ENCODE assay signal across 1 cellular context in the genomic region with DNA sequence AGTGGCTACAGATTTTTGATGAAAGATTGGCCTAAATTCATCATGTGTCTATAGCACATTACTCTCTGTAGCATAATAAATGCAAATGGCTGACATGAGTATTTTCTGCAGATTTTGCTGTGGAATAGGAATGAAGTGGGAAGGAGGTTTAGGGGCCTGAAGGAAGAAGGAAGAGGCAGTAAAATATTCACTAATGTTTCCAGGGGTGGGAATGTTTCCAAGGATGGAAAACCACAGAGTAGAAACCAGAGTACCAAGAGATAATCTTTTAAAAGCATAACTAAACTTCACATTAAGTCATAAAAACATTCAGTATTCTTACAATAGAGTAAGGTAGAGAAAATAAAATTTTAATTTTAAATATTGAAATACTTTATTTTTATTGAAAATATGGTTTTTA.
A peak's percentile ranks its signal among the peaks of the same experiment; 100 is the strongest.
TF ChIP-seq lines count a peak whose summit lies in the region.

No MANE protein-coding gene starts in this region.

TF ChIP-seq in SK-N-SH, 30 proteins besides CTCF, POLR2A, EP300 and RAD21 (continued from another document):
- TF ChIP-seq, protein P1, sequence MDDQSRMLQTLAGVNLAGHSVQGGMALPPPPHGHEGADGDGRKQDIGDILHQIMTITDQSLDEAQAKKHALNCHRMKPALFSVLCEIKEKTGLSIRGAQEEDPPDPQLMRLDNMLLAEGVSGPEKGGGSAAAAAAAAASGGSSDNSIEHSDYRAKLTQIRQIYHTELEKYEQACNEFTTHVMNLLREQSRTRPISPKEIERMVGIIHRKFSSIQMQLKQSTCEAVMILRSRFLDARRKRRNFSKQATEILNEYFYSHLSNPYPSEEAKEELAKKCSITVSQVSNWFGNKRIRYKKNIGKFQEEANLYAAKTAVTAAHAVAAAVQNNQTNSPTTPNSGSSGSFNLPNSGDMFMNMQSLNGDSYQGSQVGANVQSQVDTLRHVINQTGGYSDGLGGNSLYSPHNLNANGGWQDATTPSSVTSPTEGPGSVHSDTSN (IDR thresholded peaks at IDR 0.05) = no peak
- TF ChIP-seq ZBTB33 (IDR thresholded peaks at IDR 0.05; ENCODE audit: borderline replicate concordance, low read depth) (no peak), GATA2 (CRISPR knock-in tag; IDR thresholded peaks at IDR 0.05) (no peak), USF1 (IDR thresholded peaks at IDR 0.05; ENCODE audit: borderline replicate concordance, low read depth) (no peak), IRF3 (IDR thresholded peaks at IDR 0.05; ENCODE audit: low read depth, low read length) (no peak), YY1 (IDR thresholded peaks at IDR 0.05; ENCODE audit: low read depth) (no peak), TCF12 (IDR thresholded peaks at IDR 0.05) (0 out of 2 replicates have a peak, but pooled peaks have one; percentile 11), JUND (IDR thresholded peaks at IDR 0.05) (no peak), MXI1 (IDR thresholded peaks at IDR 0.05; ENCODE audit: low read depth, low read length) (no peak)
TF ChIP-seq in SK-N-SH: peak in this region for 2.
